Comparison of ENCODE assay signal across 1 cellular context in genomic region chr7:76358478-76359110, GRCh38.
TF ChIP-seq lines count a peak whose summit lies in the region.

Gene YWHAG (minus strand): TSS chr7:76358991. CDS start chr7:76358808, 183 bp downstream.

TF ChIP-seq in SK-N-SH, 30 proteins besides CTCF, POLR2A, EP300 and RAD21 (continued from another document):
- TF ChIP-seq PBX3 (IDR thresholded peaks at IDR 0.05) (peak; percentile 64; the same call in 1 of the 2 replicates), POLR2AphosphoS5 (IDR thresholded peaks at IDR 0.05; ENCODE audit: low read depth, low read length) (peak; percentile 99), TEAD4 (IDR thresholded peaks at IDR 0.05; ENCODE audit: borderline replicate concordance, insufficient read depth) (peak; percentile 42; the same call in 1 of the 2 replicates), SIN3A (IDR thresholded peaks at IDR 0.05; ENCODE audit: borderline replicate concordance, low read depth, low read length) (peak; percentile 84; the same call in 1 of the 2 replicates), RXRA (IDR thresholded peaks at IDR 0.05; ENCODE audit: borderline replicate concordance, low read depth) (no peak), MAX (IDR thresholded peaks at IDR 0.05; ENCODE audit: low read depth) (peak; percentile 88), TAF1 (IDR thresholded peaks at IDR 0.05; ENCODE audit: borderline replicate concordance, low read depth, low read length) (peak; percentile 92), MXI1 (IDR thresholded peaks at IDR 0.05; ENCODE audit: low read depth, low read length) (peak; percentile 95), ZBTB33 (IDR thresholded peaks at IDR 0.05; ENCODE audit: borderline replicate concordance, low read depth) (0 out of 2 replicates have a peak, but pooled peaks have one; percentile 60), NRF1 (IDR thresholded peaks at IDR 0.05; ENCODE audit: low read depth, low read length) (peak; percentile 46), TCF12 (IDR thresholded peaks at IDR 0.05) (peak; percentile 35; the same call in 1 of the 2 replicates)
